21 cellular contexts compared by ENCODE assay signal in the genomic region with DNA sequence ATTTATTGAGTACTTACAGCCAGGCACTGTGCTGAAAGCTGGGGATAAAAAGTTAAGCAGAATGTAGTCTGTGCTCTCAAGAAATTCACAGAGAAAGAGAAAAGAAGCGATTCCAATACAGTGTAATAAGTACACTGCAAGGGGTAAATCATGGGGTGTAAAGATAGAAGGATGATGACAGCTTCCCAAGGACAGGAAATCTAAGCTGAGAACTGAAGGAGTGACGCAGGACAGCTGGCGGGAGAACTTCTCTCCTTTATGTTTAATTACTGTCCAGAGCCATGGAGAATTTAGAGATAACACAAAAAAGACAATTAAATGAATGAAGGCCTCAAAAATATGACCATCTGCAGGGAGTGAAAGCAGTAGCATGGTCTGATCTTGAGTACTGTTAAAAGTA. TPM values are rescaled to one million over a fixed set of nuclear protein-coding genes. Genes with fewer than 3 reads are reported as not detected.
A peak's percentile ranks its signal among the peaks of the same experiment; 100 is the strongest.
DNase-seq lines count a peak whose midpoint lies in the region; ATAC-seq and TF ChIP-seq lines count a peak whose summit lies in the region.
"Had no signal": no experiment of that assay in that cellular context is flagged by ENCODE, and none has a peak within 500 bp of the region (broad histone marks: within the 10 kb centered on the region; RNA-seq: fewer than 3 reads in every experiment).

No MANE protein-coding gene starts in this region.

- POLR2A ChIA-PET in SK-N-SH (lab: Yijun Ruan, JAX), result interaction anchor here (0.6 kb wide), 1 partner anchor 32 kb away, joined by 3 read pairs; no protein-coding TSS in a partner anchor

- H3K36me3 ChIP-seq in SK-N-SH (replicated peaks in 1 of 2; ENCODE audit: control insufficient read depth in 1 of 2, insufficient read depth in 2 of 2, low read length in 1 of 2) (no peaks in the 10 kb centered on the region), suprapubic skin (no peaks in the 10 kb centered on the region)
- H3K36me3 ChIP-seq: BLaER1 treated with 17β-estradiol and CSF1 and Interleukin-3, amounts not matched to agents 10 nM and 100 nM had no signal

- H3K4me2 ChIP-seq in SK-N-SH, result no peak overlapping the region

- TF ChIP-seq CTCF in SK-N-SH (IDR thresholded peaks at IDR 0.05) (no peak), choroid plexus epithelial cell (conservative IDR thresholded peaks at IDR 0.05; ENCODE audit: low read depth, low read length) (no peak), suprapubic skin (IDR thresholded peaks at IDR 0.05) (no peak)

- H3K9me2 ChIP-seq in SK-N-SH, result no peaks in the 10 kb centered on the region

- H3K9me3 ChIP-seq in SK-N-SH (no peaks in the 10 kb centered on the region), suprapubic skin (no peaks in the 10 kb centered on the region)

- H2AFZ ChIP-seq in SK-N-SH (ENCODE audit: low read depth), result no peak overlapping the region

- DNase-seq in SK-N-SH, result no peak
- peak; percentile 35 for DNase-seq in NCI-H524 treated with DMSO at 0.1 percent for 48 hours (lab: John Stamatoyannopoulos, UW)
- DNase-seq in choroid plexus epithelial cell (ENCODE audit: low read depth), result peak; percentile 7
- DNase-seq in suprapubic skin (ENCODE audit: low spot score in 2 of 2), result no peak
- no peak for DNase-seq in ecto neural progenitor cell (ENCODE audit: low spot score)
- no peak for DNase-seq in NCI-H2029 treated with DMSO at 0.1 percent for 48 hours (lab: John Stamatoyannopoulos, UW)
- DNase-seq: DMS153; H9; IMR-90; Kasumi-1; MM.1S; NCI-H1105; NCI-H187; NCI-H526; NK-92 treated with Interleukin-12 subunit alpha and Interleukin-12 subunit beta, amount 100 ng/mL, for 24 hours; SHP77 had no signal

- TF ChIP-seq EP300 in SK-N-SH (IDR thresholded peaks at IDR 0.05; ENCODE audit: borderline replicate concordance in 1 of 2, low read depth in 1 of 2, low read length in 1 of 2), result 0 out of 4 replicates have a peak, but pooled peaks of 1 of the 2 experiments have one; percentile 30
- TF ChIP-seq EP300 in suprapubic skin (IDR thresholded peaks at IDR 0.05), result no peak

- H4K20me1 ChIP-seq in SK-N-SH (ENCODE audit: insufficient read depth), result no peaks in the 10 kb centered on the region
- H4K20me1 ChIP-seq: BLaER1 treated with 17β-estradiol and CSF1 and Interleukin-3, amounts not matched to agents 10 nM and 100 nM had no signal

- no peaks in the 10 kb centered on the region for H3K79me2 ChIP-seq in SK-N-SH (ENCODE audit: insufficient read depth)

- CTCF ChIA-PET in SK-N-SH (lab: Yijun Ruan, JAX), result interaction anchor here (0.9 to 2.4 kb wide), 4 partner anchors 8 to 338 kb away, joined by 3 to 8 read pairs (median 5); no protein-coding TSS in a partner anchor

- TF ChIP-seq POLR2A in suprapubic skin (IDR thresholded peaks at IDR 0.05), result no peak

- H3K9ac ChIP-seq in SK-N-SH, result no peak overlapping the region
- H3K9ac ChIP-seq: BLaER1 treated with 17β-estradiol and CSF1 and Interleukin-3, amounts not matched to agents 10 nM and 100 nM had no signal

- 94% methylated on average over 3 of the region's 3 CpGs for WGBS in SK-N-SH (ENCODE audit: low lambda C conversion rate)
- WGBS in suprapubic skin, result 90% methylated on average over 3 of the region's 3 CpGs

- H3K4me1 ChIP-seq in SK-N-SH (ENCODE audit: control insufficient read depth in 1 of 2, insufficient read depth in 2 of 2, low read depth in 1 of 2, low read length in 1 of 2) (peaks cover 0 to 24% of the 10 kb centered on the region in 2 experiments; a peak in 2 of 4 replicates), suprapubic skin (no peaks in the 10 kb centered on the region)

- H3K4me3 ChIP-seq in SK-N-SH (ENCODE audit: low read depth in 2 of 2, low read length in 1 of 2) (no peak overlapping the region), choroid plexus epithelial cell (ENCODE audit: low read depth, low read length) (no peak overlapping the region), suprapubic skin (no peak overlapping the region)
- H3K4me3 ChIP-seq: BLaER1 treated with 17β-estradiol and CSF1 and Interleukin-3, amounts not matched to agents 10 nM and 100 nM had no signal

- ATAC-seq in SK-N-SH treated with all-trans-retinoic acid at 6 μM for 48 hours (peak; percentile 8; the same call in 2 of the 3 replicates), GM21390 (IDR thresholded peaks at IDR 0.05; ENCODE audit: unreplicated experiment) (no peak)

- H3F3A ChIP-seq in SK-N-SH (replicated peaks; ENCODE audit: insufficient read depth), result no peaks in the 10 kb centered on the region

- H3K27me3 ChIP-seq in SK-N-SH (ENCODE audit: insufficient read depth) (no peaks in the 10 kb centered on the region), suprapubic skin (no peaks in the 10 kb centered on the region)
- H3K27me3 ChIP-seq: BLaER1 treated with 17β-estradiol and CSF1 and Interleukin-3, amounts not matched to agents 10 nM and 100 nM had no signal

- no peak overlapping the region for H3K27ac ChIP-seq in SK-N-SH (ENCODE audit: low read depth in 2 of 2, low read length in 1 of 2)
- H3K27ac ChIP-seq in suprapubic skin, result peak overlapping the region; percentile 11

- TF ChIP-seq RAD21 in SK-N-SH (IDR thresholded peaks at IDR 0.05; ENCODE audit: low read length), result no peak

TF ChIP-seq in SK-N-SH treated with all-trans-retinoic acid at 6 μM for 48 hours, 23 proteins besides CTCF, POLR2A, EP300 and RAD21 (continues in another document):
- TF ChIP-seq, protein P1, sequence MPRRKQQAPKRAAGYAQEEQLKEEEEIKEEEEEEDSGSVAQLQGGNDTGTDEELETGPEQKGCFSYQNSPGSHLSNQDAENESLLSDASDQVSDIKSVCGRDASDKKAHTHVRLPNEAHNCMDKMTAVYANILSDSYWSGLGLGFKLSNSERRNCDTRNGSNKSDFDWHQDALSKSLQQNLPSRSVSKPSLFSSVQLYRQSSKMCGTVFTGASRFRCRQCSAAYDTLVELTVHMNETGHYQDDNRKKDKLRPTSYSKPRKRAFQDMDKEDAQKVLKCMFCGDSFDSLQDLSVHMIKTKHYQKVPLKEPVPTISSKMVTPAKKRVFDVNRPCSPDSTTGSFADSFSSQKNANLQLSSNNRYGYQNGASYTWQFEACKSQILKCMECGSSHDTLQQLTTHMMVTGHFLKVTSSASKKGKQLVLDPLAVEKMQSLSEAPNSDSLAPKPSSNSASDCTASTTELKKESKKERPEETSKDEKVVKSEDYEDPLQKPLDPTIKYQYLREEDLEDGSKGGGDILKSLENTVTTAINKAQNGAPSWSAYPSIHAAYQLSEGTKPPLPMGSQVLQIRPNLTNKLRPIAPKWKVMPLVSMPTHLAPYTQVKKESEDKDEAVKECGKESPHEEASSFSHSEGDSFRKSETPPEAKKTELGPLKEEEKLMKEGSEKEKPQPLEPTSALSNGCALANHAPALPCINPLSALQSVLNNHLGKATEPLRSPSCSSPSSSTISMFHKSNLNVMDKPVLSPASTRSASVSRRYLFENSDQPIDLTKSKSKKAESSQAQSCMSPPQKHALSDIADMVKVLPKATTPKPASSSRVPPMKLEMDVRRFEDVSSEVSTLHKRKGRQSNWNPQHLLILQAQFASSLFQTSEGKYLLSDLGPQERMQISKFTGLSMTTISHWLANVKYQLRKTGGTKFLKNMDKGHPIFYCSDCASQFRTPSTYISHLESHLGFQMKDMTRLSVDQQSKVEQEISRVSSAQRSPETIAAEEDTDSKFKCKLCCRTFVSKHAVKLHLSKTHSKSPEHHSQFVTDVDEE (CRISPR knock-in tag; IDR thresholded peaks at IDR 0.05), result no peak
- no peak for TF ChIP-seq OSR1 (CRISPR knock-in tag; IDR thresholded peaks at IDR 0.05)

TF ChIP-seq in SK-N-SH, 30 proteins besides CTCF, POLR2A, EP300 and RAD21:
- TF ChIP-seq, protein P2, sequence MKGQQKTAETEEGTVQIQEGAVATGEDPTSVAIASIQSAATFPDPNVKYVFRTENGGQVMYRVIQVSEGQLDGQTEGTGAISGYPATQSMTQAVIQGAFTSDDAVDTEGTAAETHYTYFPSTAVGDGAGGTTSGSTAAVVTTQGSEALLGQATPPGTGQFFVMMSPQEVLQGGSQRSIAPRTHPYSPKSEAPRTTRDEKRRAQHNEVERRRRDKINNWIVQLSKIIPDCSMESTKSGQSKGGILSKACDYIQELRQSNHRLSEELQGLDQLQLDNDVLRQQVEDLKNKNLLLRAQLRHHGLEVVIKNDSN (IDR thresholded peaks at IDR 0.05; ENCODE audit: borderline replicate concordance, low read depth), result no peak
- no peak for TF ChIP-seq MEF2A (IDR thresholded peaks at IDR 0.05; ENCODE audit: borderline replicate concordance, low read depth)

RNA-seq across cellular contexts. Expression of a gene that starts 34.8 kb away (rescaled TPM):
- not detected in 2 replicates for polyA plus RNA-seq in SK-N-SH (2012; rRNA removed)
- polyA plus RNA-seq in SK-N-SH (2012; cell fraction: cytosol; rRNA removed), result not detected in 2 replicates
- polyA plus RNA-seq in SK-N-SH (2012; cell fraction: nucleus; rRNA removed), result not detected in 2 replicates
- not detected for total RNA-seq in suprapubic skin
- total RNA-seq: H9, HT-29, IMR-90, OCI-LY7 had no signal
- polyA plus RNA-seq: IMR-90 had no signal

Comparison
In these comparisons a context has a peak if more than half of its experiments do, and no peak if none do; other contexts are left out.
1. DNase-seq: peak in NCI-H524 treated with DMSO at 0.1 percent for 48 hours (single experiment) and choroid plexus epithelial cell (single experiment); none in SK-N-SH (single experiment), suprapubic skin (0 of 2), ecto neural progenitor cell (single experiment) and NCI-H2029 treated with DMSO at 0.1 percent for 48 hours (single experiment).